ENCODE assay signal across 8 cellular contexts in genomic region chr10:80945267-80945880, GRCh38.
DNase-seq lines count a peak whose midpoint lies in the region; ATAC-seq lines count a peak whose summit lies in the region.

No MANE protein-coding gene starts in this region.

- ATAC-seq in GM19324 (IDR thresholded peaks at IDR 0.05; ENCODE audit: low FRiP score, unreplicated experiment) (peak; percentile 68), HG03469 (IDR thresholded peaks at IDR 0.05; ENCODE audit: unreplicated experiment) (peak; percentile 68)

- DNase-seq in cerebellum (ENCODE audit: low spot score): peak; percentile 7
- peak; percentile 64 for DNase-seq in pons (ENCODE audit: low spot score)
- DNase-seq in activated CD8-positive, alpha-beta memory T cell treated with anti-CD3 and anti-CD28 coated beads, Interleukin-2, amount 50 U/mL, for 48 hours: no peak
- DNase-seq in NCI-H2227 (lab: John Stamatoyannopoulos, UW; ENCODE audit: unreplicated experiment): no peak
- no peak for DNase-seq in NCI-H187 (lab: John Stamatoyannopoulos, UW)
- no peak for DNase-seq in occipital lobe (lab: John Stamatoyannopoulos, UW)

Comparison
In these comparisons a context has a peak if more than half of its experiments do, and no peak if none do; other contexts are left out.
1. DNase-seq: peak in cerebellum (single experiment) and pons (single experiment); none in activated CD8-positive, alpha-beta memory T cell treated with anti-CD3 and anti-CD28 coated beads, Interleukin-2, amount 50 U/mL, for 48 hours (single experiment), NCI-H2227 (single experiment), NCI-H187 (0 of 2) and occipital lobe (single experiment).